In genomic region chr2:140164449-140164848, GRCh38 we compare ENCODE assay signal across 21 cellular contexts.
DNase-seq lines count a peak whose midpoint lies in the region; ATAC-seq and TF ChIP-seq lines count a peak whose summit lies in the region.
"Had no signal": no experiment of that assay in that cellular context is flagged by ENCODE, and none has a peak within 500 bp of the region (broad histone marks: within the 10 kb centered on the region; RNA-seq: fewer than 3 reads in every experiment).

No MANE protein-coding gene starts in this region.

- H3K9me3 Mint-ChIP-seq in chondrocyte (ENCODE audit: low read depth) (peaks cover 10% of the 10 kb centered on the region), osteocyte (ENCODE audit: unreplicated experiment) (peaks cover 6% of the 10 kb centered on the region), endothelial cell (ENCODE audit: unreplicated experiment) (no peaks in the 10 kb centered on the region)

- ATAC-seq in GM18505 (IDR thresholded peaks at IDR 0.05; ENCODE audit: unreplicated experiment) (no peak), HG03378 (IDR thresholded peaks at IDR 0.05; ENCODE audit: unreplicated experiment) (no peak)

- TF ChIP-seq CTCF in C4-2B (conservative IDR thresholded peaks at IDR 0.05) = peak; percentile 7; the same call in 1 of the 2 replicates
- 0 out of 2 replicates have a peak, but pooled peaks have one; percentile 15 for TF ChIP-seq CTCF in LNCaP clone FGC (IDR thresholded peaks at IDR 0.05; ENCODE audit: control insufficient read depth, extremely low read depth, insufficient read depth)
- TF ChIP-seq CTCF in chondrocyte (IDR thresholded peaks at IDR 0.05) = peak; percentile 64
- TF ChIP-seq CTCF in osteocyte (IDR thresholded peaks at IDR 0.05) = peak; percentile 47
- TF ChIP-seq CTCF in endothelial cell (IDR thresholded peaks at IDR 0.05; ENCODE audit: unreplicated experiment) = no peak

- H3K36me3 Mint-ChIP-seq in chondrocyte (ENCODE audit: low read depth) (no peaks in the 10 kb centered on the region), osteocyte (ENCODE audit: unreplicated experiment) (no peaks in the 10 kb centered on the region), endothelial cell (ENCODE audit: low read depth, unreplicated experiment) (no peaks in the 10 kb centered on the region)
- H3K36me3 Mint-ChIP-seq: CD8-positive, alpha-beta memory T cell had no signal

- no peak overlapping the region for H3K4me3 ChIP-seq in LNCaP clone FGC (ENCODE audit: low read depth, low read length)
- H3K4me3 ChIP-seq: BLaER1 treated with 17β-estradiol and CSF1 and Interleukin-3, amounts not matched to agents 10 nM and 100 nM had no signal

- H3K4me3 Mint-ChIP-seq in chondrocyte (ENCODE audit: unreplicated experiment) (no peak overlapping the region), osteocyte (ENCODE audit: unreplicated experiment) (no peak overlapping the region), endothelial cell (ENCODE audit: unreplicated experiment) (no peak overlapping the region)
- H3K4me3 Mint-ChIP-seq: CD8-positive, alpha-beta memory T cell had no signal

- H3K27ac ChIP-seq in C4-2B = no peak overlapping the region
- H3K27ac ChIP-seq: BLaER1 treated with 17β-estradiol and CSF1 and Interleukin-3, amounts not matched to agents 10 nM and 100 nM; KMS-11 had no signal

- no peak for DNase-seq in LNCaP clone FGC (ENCODE audit: low read depth)
- DNase-seq in chondrocyte (ENCODE audit: low spot score) = no peak
- no peak for DNase-seq in osteocyte (ENCODE audit: extremely low spot score, unreplicated experiment)
- no peak for DNase-seq in endothelial cell (ENCODE audit: low spot score)
- DNase-seq: Calu3; CD8-positive, alpha-beta memory T cell; DMS153; GOT3; HCEC 1CT; IMR-90; NCI-H1694; NCI-H2081; NCI-H524 treated with DMSO at 0.1 percent for 48 hours; NCI-H82; RPMI8226; SIG-M5 had no signal

- peaks cover 12% of the 10 kb centered on the region for H3K4me1 Mint-ChIP-seq in chondrocyte (ENCODE audit: low read depth)
- peaks cover 5% of the 10 kb centered on the region for H3K4me1 Mint-ChIP-seq in osteocyte (ENCODE audit: unreplicated experiment)
- no peaks in the 10 kb centered on the region for H3K4me1 Mint-ChIP-seq in endothelial cell (ENCODE audit: unreplicated experiment)
- H3K4me1 Mint-ChIP-seq: CD8-positive, alpha-beta memory T cell had no signal

- TF ChIP-seq POLR2A in GM18505 (IDR thresholded peaks at IDR 0.05; ENCODE audit: borderline replicate concordance, extremely low read depth, insufficient read depth, insufficient read length) = no peak

- H3K27ac Mint-ChIP-seq in chondrocyte (ENCODE audit: unreplicated experiment) (no peak overlapping the region), osteocyte (ENCODE audit: unreplicated experiment) (no peak overlapping the region), endothelial cell (ENCODE audit: unreplicated experiment) (no peak overlapping the region)
- H3K27ac Mint-ChIP-seq: CD8-positive, alpha-beta memory T cell had no signal

- H3K27me3 Mint-ChIP-seq in chondrocyte (ENCODE audit: low read depth) = peaks cover 4% of the 10 kb centered on the region
- no peaks in the 10 kb centered on the region for H3K27me3 Mint-ChIP-seq in osteocyte (ENCODE audit: unreplicated experiment)
- H3K27me3 Mint-ChIP-seq in endothelial cell (ENCODE audit: unreplicated experiment) = no peaks in the 10 kb centered on the region
- H3K27me3 Mint-ChIP-seq: CD8-positive, alpha-beta memory T cell had no signal
